In genomic region chr16:1964506-1965471, GRCh38 we compare ENCODE assay signal across 1 cellular context.
A peak's percentile ranks its signal among the peaks of the same experiment; 100 is the strongest.
TF ChIP-seq lines count a peak whose summit lies in the region.

Gene RPS2, minus strand, starts transcription at chr16:1964826. Its CDS starts 201 bp downstream, at chr16:1964625.

TF ChIP-seq in K562, 482 proteins besides CTCF, POLR2A, EP300 and RAD21 (continued from another document and continues in another):
- peak; percentile 78 for TF ChIP-seq RREB1 (CRISPR knock-in tag; IDR thresholded peaks at IDR 0.05)
- peak; percentile 6; the same call in 1 of the 2 replicates for TF ChIP-seq SRSF3 (IDR thresholded peaks at IDR 0.05; ENCODE audit: insufficient read depth, low read length)
- TF ChIP-seq SETDB1 (IDR thresholded peaks at IDR 0.05; ENCODE audit: low read length), result no peak
- TF ChIP-seq RUNX1 (IDR thresholded peaks at IDR 0.05; ENCODE audit: low read depth), result no peak
- TF ChIP-seq MAFF (IDR thresholded peaks at IDR 0.05; ENCODE audit: low read length), result peak; percentile 36; the same call in 1 of the 2 replicates
- TF ChIP-seq ZBED1 (IDR thresholded peaks at IDR 0.05), result 0 out of 2 replicates have a peak, but pooled peaks have one; percentile 35
- peak; percentile 65 for TF ChIP-seq ZNF263 (CRISPR knock-in tag; IDR thresholded peaks at IDR 0.05; ENCODE audit: borderline replicate concordance)
- no peak; the same call in 1 of the 2 replicates for TF ChIP-seq HDAC8 (tag; IDR thresholded peaks at IDR 0.05)
- no peak for TF ChIP-seq ZNF274 (IDR thresholded peaks at IDR 0.05; ENCODE audit: borderline replicate concordance, low read depth, low read length)
- no peak for TF ChIP-seq BACH1 (tag; IDR thresholded peaks at IDR 0.05)
- TF ChIP-seq DACH1 (IDR thresholded peaks at IDR 0.05; ENCODE audit: partially characterized antibody), result no peak
- TF ChIP-seq ZNF253 (CRISPR knock-in tag; conservative IDR thresholded peaks at IDR 0.05), result 0 out of 2 replicates have a peak, but pooled peaks have one; percentile 4
- TF ChIP-seq TFE3 (CRISPR knock-in tag; IDR thresholded peaks at IDR 0.05), result no peak
- no peak for TF ChIP-seq SREBF2 (CRISPR knock-in tag; IDR thresholded peaks at IDR 0.05)
- no peak for TF ChIP-seq ZNF717 (CRISPR knock-in tag; IDR thresholded peaks at IDR 0.05)
- no peak for TF ChIP-seq ZBTB43 (CRISPR knock-in tag; IDR thresholded peaks at IDR 0.05)
- no peak for TF ChIP-seq ELF4 (CRISPR knock-in tag; IDR thresholded peaks at IDR 0.05)
- TF ChIP-seq STAT5A (IDR thresholded peaks at IDR 0.05; ENCODE audit: borderline replicate concordance, low read length), result no peak; the same call in 1 of the 2 replicates
- TF ChIP-seq KLF16 (IDR thresholded peaks at IDR 0.05), result no peak
- no peak for TF ChIP-seq PPARD (CRISPR knock-in tag; IDR thresholded peaks at IDR 0.05)
- TF ChIP-seq MXD1 (CRISPR knock-in tag; IDR thresholded peaks at IDR 0.05; ENCODE audit: borderline replicate concordance, poor library complexity, severe bottlenecking), result peak; percentile 93
- peak; percentile 88 for TF ChIP-seq ATF7 (IDR thresholded peaks at IDR 0.05)
- TF ChIP-seq ZNF644 (tag; IDR thresholded peaks at IDR 0.05; ENCODE audit: low read depth), result no peak
- no peak; the same call in 1 of the 2 replicates for TF ChIP-seq FOSL1 (tag; conservative IDR thresholded peaks at IDR 0.05)
- no peak for TF ChIP-seq ZNF408 (CRISPR knock-in tag; IDR thresholded peaks at IDR 0.05; ENCODE audit: low read depth)
- TF ChIP-seq ZFP91 (CRISPR knock-in tag; IDR thresholded peaks at IDR 0.05), result no peak
- TF ChIP-seq FOXJ2 (tag; IDR thresholded peaks at IDR 0.05), result 0 out of 2 replicates have a peak, but pooled peaks have one; percentile 33
- no peak for TF ChIP-seq CREB5 (CRISPR knock-in tag; IDR thresholded peaks at IDR 0.05)
- TF ChIP-seq ZFP1 (CRISPR knock-in tag; IDR thresholded peaks at IDR 0.05), result no peak
- TF ChIP-seq ZNF76 (CRISPR knock-in tag; IDR thresholded peaks at IDR 0.05; ENCODE audit: borderline replicate concordance), result no peak
- 0 out of 2 replicates have a peak, but pooled peaks have one; percentile 21 for TF ChIP-seq HMBOX1 (IDR thresholded peaks at IDR 0.05)
- no peak for TF ChIP-seq CCAR2 (IDR thresholded peaks at IDR 0.05; ENCODE audit: low read depth, low read length)
- no peak for TF ChIP-seq ZNF347 (CRISPR knock-in tag; IDR thresholded peaks at IDR 0.05; ENCODE audit: low read depth)
- TF ChIP-seq MEF2A (IDR thresholded peaks at IDR 0.05; ENCODE audit: control insufficient read depth, low read depth, low read length), result 0 out of 2 replicates have a peak, but pooled peaks have one; percentile 10
- TF ChIP-seq CREB1 (IDR thresholded peaks at IDR 0.05), result peak; percentile 92
- TF ChIP-seq CREB1 (CRISPR knock-in tag; IDR thresholded peaks at IDR 0.05), result peak; percentile 96
- TF ChIP-seq ZNF133 (CRISPR knock-in tag; IDR thresholded peaks at IDR 0.05), result no peak
- TF ChIP-seq THRA (IDR thresholded peaks at IDR 0.05), result no peak
- TF ChIP-seq BCLAF1 (IDR thresholded peaks at IDR 0.05; ENCODE audit: borderline replicate concordance in 1 of 2, control insufficient read depth in 1 of 2, low read depth in 2 of 2, low read length in 1 of 2), result no peak
- TF ChIP-seq ZNF134 (CRISPR knock-in tag; conservative IDR thresholded peaks at IDR 0.05), result no peak
- TF ChIP-seq ESRRA (IDR thresholded peaks at IDR 0.05; ENCODE audit: borderline replicate concordance, low read depth), result peak; percentile 42; the same call in 1 of the 2 replicates
- TF ChIP-seq NKRF (IDR thresholded peaks at IDR 0.05; ENCODE audit: borderline replicate concordance), result peak; percentile 81; the same call in 1 of the 2 replicates
- TF ChIP-seq ZNF75A (CRISPR knock-in tag; IDR thresholded peaks at IDR 0.05), result no peak
